In genomic region chr1:106047210-106047609, GRCh38 we compare ENCODE assay signal across 35 cellular contexts.
DNase-seq lines count a peak whose midpoint lies in the region; ATAC-seq, FAIRE-seq and TF ChIP-seq lines count a peak whose summit lies in the region.
"Had no signal": no experiment of that assay in that cellular context is flagged by ENCODE, and none has a peak within 500 bp of the region (broad histone marks: within the 10 kb centered on the region; RNA-seq: fewer than 3 reads in every experiment).

No MANE protein-coding gene starts in this region.

- intact Hi-C loops in endothelial cell of umbilical vein (cut with micrococcal nuclease): no loop called here
- intact Hi-C loops in breast epithelium (cut with DNase I; ENCODE audit: low total_unique reads): no loop called here
- intact Hi-C loops in activated T-helper 1 cell treated with anti-CD3 and anti-CD28 coated beads, Interleukin-12 subunit alpha, Interleukin-12 subunit beta, Interleukin-2, Interleukin-4 antibody, amounts not matched to agents 30 ng/mL and 10 ng/mL and 1 ng/mL, durations not matched to agents 14 hours and 24 hours and 36 hours (cut with micrococcal nuclease): no loop called here

- BruUV-seq in endothelial cell of umbilical vein (replicated peaks; lab: Mats Ljungman, UMichigan): no TSS peak

- H3K9me3 Mint-ChIP-seq in activated T-helper 1 cell treated with anti-CD3 and anti-CD28 coated beads, Interleukin-12 subunit alpha, Interleukin-12 subunit beta, Interleukin-2, Interleukin-4 antibody, amounts not matched to agents 30 ng/mL and 10 ng/mL and 1 ng/mL, durations not matched to agents 14 hours and 24 hours and 36 hours: peaks cover 13% of the 10 kb centered on the region

- H3K4me2 ChIP-seq in SK-N-SH (no peak overlapping the region), endothelial cell of umbilical vein (ENCODE audit: insufficient read depth, low read length) (no peak overlapping the region)
- H3K4me2 ChIP-seq: A549; BLaER1; BLaER1 treated with 17β-estradiol and CSF1 and Interleukin-3, amounts not matched to agents 10 nM and 100 nM had no signal

- no peaks in the 10 kb centered on the region for H3K9me2 ChIP-seq in SK-N-SH

- H3K4me1 ChIP-seq in SK-N-SH (ENCODE audit: control insufficient read depth in 1 of 2, insufficient read depth in 2 of 2, low read depth in 1 of 2, low read length in 1 of 2) (peaks cover 0 to 3% of the 10 kb centered on the region in 2 experiments; a peak in 1 of 4 replicates), endothelial cell of umbilical vein (ENCODE audit: control insufficient read depth, extremely low read depth, insufficient read depth, low read length) (no peaks in the 10 kb centered on the region), breast epithelium (no peaks in the 10 kb centered on the region)
- H3K4me1 ChIP-seq: A549; BLaER1; BLaER1 treated with 17β-estradiol and CSF1 and Interleukin-3, amounts not matched to agents 10 nM and 100 nM had no signal

- DNase-seq in SK-N-SH (peak; percentile 27), endothelial cell of umbilical vein (ENCODE audit: low read depth, low spot score) (no peak), breast epithelium (ENCODE audit: low spot score in 2 of 2) (no peak), amygdala (lab: John Stamatoyannopoulos, UW) (no peak)
- DNase-seq in activated T-helper 1 cell treated with anti-CD3 and anti-CD28 coated beads, Interleukin-12 subunit alpha, Interleukin-12 subunit beta, Interleukin-2, Interleukin-4 antibody, amounts not matched to agents 30 ng/mL and 10 ng/mL and 1 ng/mL, durations not matched to agents 14 hours and 24 hours and 36 hours (ENCODE audit: low spot score): no peak
- DNase-seq: 8988T; ACHN; AML-193; BE2C; C1 segment of cervical spinal cord; Caco-2; Calu3; CD4-positive, alpha-beta memory T cell; CD4-positive, alpha-beta T cell; CD4-positive, CD25-positive, alpha-beta regulatory T cell; CD8-positive, alpha-beta memory T cell; CD8-positive, alpha-beta T cell; COR-L47; DMS 273 treated with DMSO at 0.1 percent for 48 hours; DMS153; DMS53; DMS79; DMS79 treated with DMSO at 0.1 percent for 48 hours; DND-41; EL had no signal

- H3K9me1 ChIP-seq in endothelial cell of umbilical vein (replicated peaks; ENCODE audit: control insufficient read depth, extremely low read depth, insufficient read depth, low read length): no peaks in the 10 kb centered on the region

- TF ChIP-seq POLR2A in endothelial cell of umbilical vein (IDR thresholded peaks at IDR 0.05; ENCODE audit: low read depth, low read length) (no peak), breast epithelium (IDR thresholded peaks at IDR 0.05) (no peak)

- TF ChIP-seq CTCF in SK-N-SH (IDR thresholded peaks at IDR 0.05) (no peak), endothelial cell of umbilical vein (IDR thresholded peaks at IDR 0.05; ENCODE audit: extremely low read depth in 1 of 2, insufficient read depth in 1 of 2, low read depth in 1 of 2, low read length in 2 of 2) (no peak), breast epithelium (IDR thresholded peaks at IDR 0.05) (no peak)

- no peak for ATAC-seq in SK-N-SH treated with all-trans-retinoic acid at 6 μM for 48 hours
- ATAC-seq: A549; CD8-positive, alpha-beta T cell had no signal

- H3K4me1 Mint-ChIP-seq in activated T-helper 1 cell treated with anti-CD3 and anti-CD28 coated beads, Interleukin-12 subunit alpha, Interleukin-12 subunit beta, Interleukin-2, Interleukin-4 antibody, amounts not matched to agents 30 ng/mL and 10 ng/mL and 1 ng/mL, durations not matched to agents 14 hours and 24 hours and 36 hours (ENCODE audit: low read depth): no peaks in the 10 kb centered on the region
- H3K4me1 Mint-ChIP-seq: B cell; CD14-positive monocyte; CD4-positive, alpha-beta memory T cell; CD4-positive, CD25-positive, alpha-beta regulatory T cell; CD8-positive, alpha-beta memory T cell had no signal

- H3K36me3 ChIP-seq in SK-N-SH (replicated peaks in 1 of 2; ENCODE audit: control insufficient read depth in 1 of 2, insufficient read depth in 2 of 2, low read length in 1 of 2) (no peaks in the 10 kb centered on the region), endothelial cell of umbilical vein (ENCODE audit: control insufficient read depth in 2 of 2, extremely low read depth in 1 of 2, insufficient read depth in 2 of 2, low read length in 2 of 2) (no peaks in the 10 kb centered on the region), breast epithelium (no peaks in the 10 kb centered on the region)
- H3K36me3 ChIP-seq: BE2C; BLaER1; BLaER1 treated with 17β-estradiol and CSF1 and Interleukin-3, amounts not matched to agents 10 nM and 100 nM had no signal

- dilution Hi-C loops in endothelial cell of umbilical vein (cut with MboI; ENCODE audit: extremely low pct_ligation_motif_present, low sequenced_read_pairs): no loop called here

- H4K20me1 ChIP-seq in SK-N-SH (ENCODE audit: insufficient read depth) (no peaks in the 10 kb centered on the region), endothelial cell of umbilical vein (replicated peaks; ENCODE audit: control insufficient read depth, extremely low read depth, insufficient read depth, low read length) (no peaks in the 10 kb centered on the region)
- H4K20me1 ChIP-seq: BLaER1; BLaER1 treated with 17β-estradiol and CSF1 and Interleukin-3, amounts not matched to agents 10 nM and 100 nM had no signal

- no peaks in the 10 kb centered on the region for H3F3A ChIP-seq in SK-N-SH (replicated peaks; ENCODE audit: insufficient read depth)

- TF ChIP-seq RAD21 in SK-N-SH (IDR thresholded peaks at IDR 0.05; ENCODE audit: low read length): no peak; the same call in none of the 2 replicates

- peak in 1 of 2 experiments; percentile 97; a peak in 2 of 4 replicates for TF ChIP-seq EP300 in SK-N-SH (IDR thresholded peaks at IDR 0.05; ENCODE audit: borderline replicate concordance in 1 of 2, low read depth in 1 of 2, low read length in 1 of 2)

- H3K9ac ChIP-seq in SK-N-SH: no peak overlapping the region
- H3K9ac ChIP-seq in endothelial cell of umbilical vein (replicated peaks; ENCODE audit: extremely low read depth, insufficient read depth, low read length): no peak overlapping the region
- H3K9ac ChIP-seq: BLaER1; BLaER1 treated with 17β-estradiol and CSF1 and Interleukin-3, amounts not matched to agents 10 nM and 100 nM had no signal

- H3K27me3 ChIP-seq in SK-N-SH (ENCODE audit: insufficient read depth): no peaks in the 10 kb centered on the region
- no peaks in the 10 kb centered on the region for H3K27me3 ChIP-seq in endothelial cell of umbilical vein (ENCODE audit: control insufficient read depth in 2 of 2, insufficient read depth in 2 of 2, low read length in 2 of 2)
- no peaks in the 10 kb centered on the region for H3K27me3 ChIP-seq in breast epithelium
- H3K27me3 ChIP-seq: BE2C; BLaER1; BLaER1 treated with 17β-estradiol and CSF1 and Interleukin-3, amounts not matched to agents 10 nM and 100 nM had no signal

- H3K79me2 ChIP-seq in SK-N-SH (ENCODE audit: insufficient read depth) (no peaks in the 10 kb centered on the region; the same call in 1 of the 2 replicates), endothelial cell of umbilical vein (ENCODE audit: control insufficient read depth, insufficient read depth, low read length) (no peaks in the 10 kb centered on the region)

- FAIRE-seq in endothelial cell of umbilical vein (lab: Jason Lieb, UNC): peak; percentile 50
- FAIRE-seq: A204.1, A549, D721Med had no signal

- CTCF ChIA-PET in SK-N-SH (lab: Yijun Ruan, JAX): no interaction called here
- CTCF ChIA-PET in endothelial cell of umbilical vein (lab: Charles Lee): no interaction called here

- H3K4me3 ChIP-seq in SK-N-SH (ENCODE audit: low read depth in 2 of 2, low read length in 1 of 2) (no peak overlapping the region), endothelial cell of umbilical vein (replicated peaks in 1 of 3; ENCODE audit: insufficient read depth in 1 of 3, low read depth in 1 of 3, low read length in 3 of 3) (no peak overlapping the region), breast epithelium (no peak overlapping the region)
- H3K4me3 ChIP-seq: A549; BLaER1; BLaER1 treated with 17β-estradiol and CSF1 and Interleukin-3, amounts not matched to agents 10 nM and 100 nM had no signal

- H3K27ac Mint-ChIP-seq in activated T-helper 1 cell treated with anti-CD3 and anti-CD28 coated beads, Interleukin-12 subunit alpha, Interleukin-12 subunit beta, Interleukin-2, Interleukin-4 antibody, amounts not matched to agents 30 ng/mL and 10 ng/mL and 1 ng/mL, durations not matched to agents 14 hours and 24 hours and 36 hours: no peak overlapping the region
- H3K27ac Mint-ChIP-seq: B cell; CD14-positive monocyte; CD4-positive, alpha-beta memory T cell; CD4-positive, alpha-beta T cell; CD4-positive, CD25-positive, alpha-beta regulatory T cell; CD8-positive, alpha-beta memory T cell; CD8-positive, alpha-beta T cell had no signal

- H3K9me3 ChIP-seq in SK-N-SH: no peaks in the 10 kb centered on the region
- H3K9me3 ChIP-seq in endothelial cell of umbilical vein (replicated peaks; ENCODE audit: control insufficient read depth, insufficient read depth, low read length): peaks cover 2% of the 10 kb centered on the region
- H3K9me3 ChIP-seq in breast epithelium: no peaks in the 10 kb centered on the region
- H3K9me3 ChIP-seq: A549; BE2C; BLaER1; BLaER1 treated with 17β-estradiol and CSF1 and Interleukin-3, amounts not matched to agents 10 nM and 100 nM; Caco-2 had no signal

- no peak overlapping the region for H3K27ac ChIP-seq in SK-N-SH (ENCODE audit: low read depth in 2 of 2, low read length in 1 of 2)
- no peak overlapping the region for H3K27ac ChIP-seq in endothelial cell of umbilical vein (ENCODE audit: insufficient read depth, low read depth, low read length)
- no peak overlapping the region for H3K27ac ChIP-seq in breast epithelium
- H3K27ac ChIP-seq: 22Rv1; A549; BLaER1; BLaER1 treated with 17β-estradiol and CSF1 and Interleukin-3, amounts not matched to agents 10 nM and 100 nM; C4-2B had no signal

- POLR2A ChIA-PET in SK-N-SH (lab: Yijun Ruan, JAX): no interaction called here
- POLR2A ChIA-PET in endothelial cell of umbilical vein (lab: Charles Lee): no interaction called here

- WGBS in SK-N-SH (ENCODE audit: low lambda C conversion rate): 16% methylated on average over 3 of the region's 3 CpGs

- no peak overlapping the region for H3K4me3 Mint-ChIP-seq in activated T-helper 1 cell treated with anti-CD3 and anti-CD28 coated beads, Interleukin-12 subunit alpha, Interleukin-12 subunit beta, Interleukin-2, Interleukin-4 antibody, amounts not matched to agents 30 ng/mL and 10 ng/mL and 1 ng/mL, durations not matched to agents 14 hours and 24 hours and 36 hours
- H3K4me3 Mint-ChIP-seq: B cell; CD14-positive monocyte; CD4-positive, alpha-beta memory T cell; CD4-positive, alpha-beta T cell; CD4-positive, CD25-positive, alpha-beta regulatory T cell; CD8-positive, alpha-beta memory T cell; CD8-positive, alpha-beta T cell had no signal

- H3K27me3 Mint-ChIP-seq in activated T-helper 1 cell treated with anti-CD3 and anti-CD28 coated beads, Interleukin-12 subunit alpha, Interleukin-12 subunit beta, Interleukin-2, Interleukin-4 antibody, amounts not matched to agents 30 ng/mL and 10 ng/mL and 1 ng/mL, durations not matched to agents 14 hours and 24 hours and 36 hours (ENCODE audit: insufficient read depth): no peaks in the 10 kb centered on the region
- H3K27me3 Mint-ChIP-seq: B cell; CD4-positive, alpha-beta memory T cell; CD4-positive, alpha-beta T cell; CD4-positive, CD25-positive, alpha-beta regulatory T cell; CD8-positive, alpha-beta memory T cell had no signal

- H2AFZ ChIP-seq in SK-N-SH (ENCODE audit: low read depth): no peak overlapping the region
- H2AFZ ChIP-seq in endothelial cell of umbilical vein (ENCODE audit: low read depth, low read length): no peak overlapping the region

- H3K36me3 Mint-ChIP-seq in activated T-helper 1 cell treated with anti-CD3 and anti-CD28 coated beads, Interleukin-12 subunit alpha, Interleukin-12 subunit beta, Interleukin-2, Interleukin-4 antibody, amounts not matched to agents 30 ng/mL and 10 ng/mL and 1 ng/mL, durations not matched to agents 14 hours and 24 hours and 36 hours (ENCODE audit: low read depth): no peaks in the 10 kb centered on the region
- H3K36me3 Mint-ChIP-seq: CD14-positive monocyte; CD4-positive, alpha-beta memory T cell; CD4-positive, CD25-positive, alpha-beta regulatory T cell; CD8-positive, alpha-beta memory T cell; CD8-positive, alpha-beta T cell had no signal
